16 cellular contexts compared by ENCODE assay signal in genomic region chr2:729363-729762, GRCh38.
"Had no signal": no experiment of that assay in that cellular context is flagged by ENCODE, and none has a peak within 500 bp of the region (broad histone marks: within the 10 kb centered on the region; RNA-seq: fewer than 3 reads in every experiment).

No MANE protein-coding gene starts in this region.

- H3K27ac ChIP-seq: breast epithelium, dorsolateral prefrontal cortex, esophagus squamous epithelium, pancreas, thoracic aorta had no signal

- DNase-seq: activated CD4-positive, alpha-beta memory T cell treated with anti-CD3 and anti-CD28 coated beads for 36 hours; activated naive CD8-positive, alpha-beta T cell treated with anti-CD3 and anti-CD28 coated beads, Interleukin-2, amount 10 ng/mL, durations not matched to agents 7 days and 5 days; activated T-cell treated with anti-CD3 and anti-CD28 coated beads, Interleukin-2, amount 50 U/mL, for 4 hours; anterior cingulate cortex; dorsolateral prefrontal cortex; esophagus squamous epithelium; foreskin fibroblast; glutamatergic neuron; kidney glomerular epithelial cell; mesendoderm; pancreas; stimulated activated CD4-positive, alpha-beta T cell treated with anti-CD3 and anti-CD28 coated beads, Interleukin-4, amount 100 ng/mL, for 4 hours; stimulated activated naive CD8-positive, alpha-beta T cell treated with anti-CD3 and anti-CD28 coated beads, Interleukin-15, amount 100 ng/mL, for 72 hours; T-helper 9 cell had no signal

- H3K4me3 ChIP-seq: breast epithelium, dorsolateral prefrontal cortex, esophagus squamous epithelium, pancreas, thoracic aorta had no signal

- H3K27me3 ChIP-seq: breast epithelium, pancreas had no signal

- H3K36me3 ChIP-seq: breast epithelium, esophagus squamous epithelium, pancreas, thoracic aorta had no signal

- ATAC-seq: activated T-cell treated with anti-CD3 and anti-CD28 coated beads, Interleukin-2, amount 50 U/mL, for 4 hours; pancreas; stimulated activated naive CD8-positive, alpha-beta T cell treated with anti-CD3 and anti-CD28 coated beads, Interleukin-15, amount 100 ng/mL, for 72 hours had no signal

- H3K9me3 ChIP-seq: breast epithelium, esophagus squamous epithelium, pancreas, thoracic aorta had no signal

- H3K4me1 ChIP-seq: breast epithelium, pancreas had no signal
